1 cellular context compared by ENCODE assay signal in genomic region chr2:218418717-218419458, GRCh38.
TF ChIP-seq lines count a peak whose summit lies in the region.

TSS of gene VIL1 (plus strand) at chr2:218419123. CDS start at chr2:218423779, 4,656 bp downstream.

TF ChIP-seq in HepG2, 621 proteins besides CTCF, POLR2A, EP300 and RAD21 (continued from another document and continues in another):
- TF ChIP-seq ZNF816 (CRISPR knock-in tag; IDR thresholded peaks at IDR 0.05; ENCODE audit: borderline replicate concordance) (0 out of 2 replicates have a peak, but pooled peaks have one; percentile 38), ISL2 (CRISPR knock-in tag; IDR thresholded peaks at IDR 0.05) (peak; percentile 74; the same call in 1 of the 2 replicates), HNRNPH1 (optimal IDR thresholded peaks at IDR 0.05; ENCODE audit: low read depth, low read length) (peak; percentile 13), ZNF614 (CRISPR knock-in tag; IDR thresholded peaks at IDR 0.05; ENCODE audit: borderline replicate concordance) (peak; percentile 70), GATAD2A (CRISPR knock-in tag; IDR thresholded peaks at IDR 0.05) (peak; percentile 80), THAP9 (CRISPR knock-in tag; IDR thresholded peaks at IDR 0.05; ENCODE audit: borderline replicate concordance) (peak; percentile 30; the same call in 1 of the 2 replicates), FIP1L1 (IDR thresholded peaks at IDR 0.05; ENCODE audit: borderline replicate concordance, insufficient read depth, low read depth, low read length) (0 out of 2 replicates have a peak, but pooled peaks have one; percentile 45), ZNF142 (CRISPR knock-in tag; IDR thresholded peaks at IDR 0.05) (peak; percentile 37; the same call in 1 of the 2 replicates), ZNF724P (CRISPR knock-in tag; IDR thresholded peaks at IDR 0.05; ENCODE audit: borderline replicate concordance) (peak; percentile 79; the same call in 1 of the 2 replicates), ZNF350 (CRISPR knock-in tag; IDR thresholded peaks at IDR 0.05; ENCODE audit: borderline replicate concordance, low read depth) (peak; percentile 69; the same call in 1 of the 2 replicates), KAT8 (CRISPR knock-in tag; IDR thresholded peaks at IDR 0.05) (peak; percentile 88), PHF20 (CRISPR knock-in tag; IDR thresholded peaks at IDR 0.05) (peak; percentile 4; the same call in 1 of the 2 replicates), ZNF615 (CRISPR knock-in tag; IDR thresholded peaks at IDR 0.05; ENCODE audit: borderline replicate concordance) (0 out of 2 replicates have a peak, but pooled peaks have one; percentile 13), MIER3 (CRISPR knock-in tag; IDR thresholded peaks at IDR 0.05; ENCODE audit: borderline replicate concordance) (peak; percentile 82; the same call in 1 of the 2 replicates), ZBTB42 (CRISPR knock-in tag; IDR thresholded peaks at IDR 0.05) (peak; percentile 58; the same call in 1 of the 2 replicates), ZKSCAN8 (CRISPR knock-in tag; IDR thresholded peaks at IDR 0.05; ENCODE audit: borderline replicate concordance) (peak; percentile 85; the same call in 1 of the 2 replicates), RBAK (CRISPR knock-in tag; IDR thresholded peaks at IDR 0.05) (no peak), CSRNP2 (CRISPR knock-in tag; conservative IDR thresholded peaks at IDR 0.05; ENCODE audit: low read depth) (no peak), FOXO1 (CRISPR knock-in tag; IDR thresholded peaks at IDR 0.05) (peak; percentile 18; the same call in 1 of the 2 replicates), DNMT3B (CRISPR knock-in tag; conservative IDR thresholded peaks at IDR 0.05) (0 out of 2 replicates have a peak, but pooled peaks have one; percentile 26), SMAD3 (CRISPR knock-in tag; IDR thresholded peaks at IDR 0.05) (peak; percentile 85), ZMYM4 (CRISPR knock-in tag; IDR thresholded peaks at IDR 0.05) (peak; percentile 63; the same call in 1 of the 2 replicates), CHD2 (IDR thresholded peaks at IDR 0.05; ENCODE audit: low read depth, low read length) (0 out of 2 replicates have a peak, but pooled peaks have one; percentile 51), TAF1 (CRISPR knock-in tag; IDR thresholded peaks at IDR 0.05) (peak; percentile 87; the same call in 1 of the 2 replicates), ZNF788 (CRISPR knock-in tag; IDR thresholded peaks at IDR 0.05; ENCODE audit: borderline replicate concordance) (peak; percentile 57; the same call in 1 of the 2 replicates), CREM (IDR thresholded peaks at IDR 0.05) (peak; percentile 64; the same call in 1 of the 2 replicates), CREM (CRISPR knock-in tag; IDR thresholded peaks at IDR 0.05) (no peak), ZBTB49 (CRISPR knock-in tag; IDR thresholded peaks at IDR 0.05; ENCODE audit: borderline replicate concordance) (peak; percentile 71; the same call in 1 of the 2 replicates), ZFP91 (CRISPR knock-in tag; IDR thresholded peaks at IDR 0.05; ENCODE audit: borderline replicate concordance) (peak; percentile 80), ZNF34 (CRISPR knock-in tag; IDR thresholded peaks at IDR 0.05; ENCODE audit: borderline replicate concordance) (no peak), MYC (CRISPR knock-in tag; IDR thresholded peaks at IDR 0.05; ENCODE audit: borderline replicate concordance) (peak; percentile 84), PITX1 (CRISPR knock-in tag; IDR thresholded peaks at IDR 0.05) (peak; percentile 63), HDAC6 (IDR thresholded peaks at IDR 0.05; ENCODE audit: low read depth, low read length) (no peak), MYNN (CRISPR knock-in tag; IDR thresholded peaks at IDR 0.05; ENCODE audit: low read depth) (0 out of 2 replicates have a peak, but pooled peaks have one; percentile 76), ZFP36 (IDR thresholded peaks at IDR 0.05; ENCODE audit: borderline replicate concordance, low read depth, low read length, partially characterized antibody) (peak; percentile 51), NFIB (CRISPR knock-in tag; IDR thresholded peaks at IDR 0.05; ENCODE audit: borderline replicate concordance) (no peak), ZNF879 (CRISPR knock-in tag; IDR thresholded peaks at IDR 0.05) (peak; percentile 78; the same call in 1 of the 2 replicates), FOXO4 (CRISPR knock-in tag; conservative IDR thresholded peaks at IDR 0.05) (0 out of 2 replicates have a peak, but pooled peaks have one; percentile 74), ZNF331 (CRISPR knock-in tag; IDR thresholded peaks at IDR 0.05) (peak; percentile 92), ZSCAN9 (CRISPR knock-in tag; IDR thresholded peaks at IDR 0.05; ENCODE audit: borderline replicate concordance) (peak; percentile 96), REST (IDR thresholded peaks at IDR 0.05; ENCODE audit: borderline replicate concordance in 1 of 2, low read depth in 1 of 2, low read length in 2 of 2) (peak in 1 of 2 experiments; percentile 48; a peak in 1 of 4 replicates)
